In the genomic region with DNA sequence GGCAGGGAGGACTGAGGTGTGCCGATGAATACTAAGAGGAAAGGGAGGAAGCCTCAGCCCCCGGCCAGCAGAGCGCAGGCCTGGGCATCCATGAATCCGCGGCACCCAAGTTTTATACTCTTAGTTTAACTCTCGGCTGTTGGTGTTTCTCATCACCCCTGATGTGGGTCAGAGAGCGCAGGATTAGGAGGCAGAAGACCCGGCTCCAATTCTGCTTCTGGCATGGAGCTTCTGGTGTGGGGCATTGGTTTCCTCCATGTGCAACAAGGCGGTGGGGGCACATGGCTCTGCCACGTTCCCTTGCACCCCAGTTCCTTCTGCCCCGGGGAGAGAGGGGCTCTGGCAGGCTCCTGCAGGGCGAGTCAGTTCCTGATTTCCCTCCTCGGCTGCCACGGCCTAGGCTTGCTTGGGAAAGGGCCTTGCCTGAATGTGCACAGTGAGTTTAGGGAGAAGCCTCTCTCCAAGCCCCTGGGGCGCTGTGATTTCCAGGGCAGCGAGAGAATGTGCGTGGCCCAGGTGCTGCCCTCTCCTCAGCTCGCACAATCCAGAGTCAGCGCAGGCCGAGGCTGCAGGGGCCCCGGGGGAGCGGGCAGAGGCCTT, we compare ENCODE assay signal across 13 cellular contexts. TPM values are rescaled to one million over a fixed set of nuclear protein-coding genes. Genes with fewer than 3 reads are reported as not detected.
DNase-seq lines count a peak whose midpoint lies in the region; ATAC-seq, FAIRE-seq and TF ChIP-seq lines count a peak whose summit lies in the region.
"Had no signal": no experiment of that assay in that cellular context is flagged by ENCODE, and none has a peak within 500 bp of the region (broad histone marks: within the 10 kb centered on the region; RNA-seq: fewer than 3 reads in every experiment).

No MANE protein-coding gene starts in this region.

- TF ChIP-seq EP300 in H1 (IDR thresholded peaks at IDR 0.05; ENCODE audit: borderline replicate concordance in 1 of 2, low read depth in 2 of 2, low read length in 2 of 2): no peak

- no peak overlapping the region for H2AK5ac ChIP-seq in H1 (ENCODE audit: low read depth, low read length)

- no peak for TF ChIP-seq CTCF in H1 (IDR thresholded peaks at IDR 0.05; ENCODE audit: control extremely low read depth in 1 of 3, insufficient read depth in 1 of 3, low read depth in 1 of 3, low read length in 3 of 3)

- H4K8ac ChIP-seq in H1 (ENCODE audit: extremely low read depth, insufficient read depth, low read length): no peak overlapping the region

- POLR2A ChIA-PET in H1 (lab: Charles Lee; ENCODE audit: partially characterized antibody): interaction anchor here (1.7 kb wide), 1 partner anchor 16 kb away, joined by 8 read pairs; no protein-coding TSS in a partner anchor

- no peak overlapping the region for H4K91ac ChIP-seq in H1 (replicated peaks; ENCODE audit: insufficient read length, low read length)

- no peak overlapping the region for H3K4ac ChIP-seq in H1 (replicated peaks; ENCODE audit: insufficient read length, low read depth, low read length)

- no peak for ATAC-seq in T-helper 17 cell
- no peak for ATAC-seq in GM21786 (IDR thresholded peaks at IDR 0.05; ENCODE audit: unreplicated experiment)

- H4K5ac ChIP-seq in H1 (ENCODE audit: insufficient read length, low read depth, low read length): no peak overlapping the region

- H3K27ac ChIP-seq in H1 (ENCODE audit: low read depth, low read length) (no peak overlapping the region), GM23248 (no peak overlapping the region)
- H3K27ac ChIP-seq: neutrophil had no signal

- DNase-seq in T-helper 1 cell: no peak
- no peak for DNase-seq in T-helper 17 cell
- DNase-seq in H1 (ENCODE audit: low read depth in 1 of 2, low spot score in 2 of 2): peak in 1 of 2 experiments; percentile 47
- peak; percentile 22 for DNase-seq in stimulated activated CD8-positive, alpha-beta memory T cell treated with anti-CD3 and anti-CD28 coated beads, Interleukin-4, amount 100 ng/mL, for 48 hours
- no peak for DNase-seq in GM23248
- DNase-seq in NCI-H82 treated with DMSO at 0.1 percent for 48 hours (lab: John Stamatoyannopoulos, UW; ENCODE audit: unreplicated experiment): no peak
- DNase-seq: amygdala; stimulated activated CD4-positive, alpha-beta T cell treated with anti-CD3 and anti-CD28 coated beads, Interleukin-4, amount 100 ng/mL, for 24 hours had no signal

- H3K9me3 ChIP-seq in T-helper 17 cell (ENCODE audit: control insufficient read depth, low read length, poor library complexity, severe bottlenecking): no peaks in the 10 kb centered on the region
- H3K9me3 ChIP-seq in H1 (ENCODE audit: insufficient read depth in 2 of 2, low read depth in 1 of 2, low read length in 1 of 2): no peaks in the 10 kb centered on the region
- H3K9me3 ChIP-seq in GM23248 (ENCODE audit: low read depth): no peaks in the 10 kb centered on the region
- H3K9me3 ChIP-seq: neutrophil, tibial nerve had no signal

- no peak overlapping the region for H3K23ac ChIP-seq in H1 (ENCODE audit: insufficient read length)

- no peak overlapping the region for H3K14ac ChIP-seq in H1 (ENCODE audit: insufficient read length)

- WGBS in H1 (ENCODE audit: extremely low coverage in 1 of 2, insufficient coverage in 1 of 2, insufficient read length in 1 of 2, insufficient replicate concordance in 2 of 2, low coverage in 1 of 2, low lambda C conversion rate in 2 of 2, missing lambda C conversion rate in 1 of 2), 2 experiments: 92% methylated on average over 21 of the region's 22 CpGs; no CpG with 5 or more reads in 1 of the 2 experiments
- 93 to 98% methylated on average over 22 of the region's 22 CpGs for WGBS in GM23248 (ENCODE audit: low coverage in 1 of 2, low lambda C conversion rate in 2 of 2, missing lambda C conversion rate in 2 of 2), 2 experiments

- H3K27me3 Mint-ChIP-seq in T-helper 1 cell treated with Interleukin-12 subunit alpha and Interleukin-12 subunit beta and Interleukin-4 antibody, amounts not matched to agents 30 μg/mL and 1 μg/mL, for 36 hours (ENCODE audit: low read depth): no peaks in the 10 kb centered on the region
- H3K27me3 Mint-ChIP-seq in T-helper 17 cell: no peaks in the 10 kb centered on the region

- H3K23me2 ChIP-seq in H1 (ENCODE audit: low read depth, low read length): no peaks in the 10 kb centered on the region

- H3K9me3 Mint-ChIP-seq in T-helper 1 cell treated with Interleukin-12 subunit alpha and Interleukin-12 subunit beta and Interleukin-4 antibody, amounts not matched to agents 30 μg/mL and 1 μg/mL, for 36 hours: no peaks in the 10 kb centered on the region

- H3K4me3 ChIP-seq in H1 (ENCODE audit: extremely low read depth in 1 of 4, insufficient read depth in 2 of 4, low read depth in 3 of 4, low read length in 4 of 4): no peak overlapping the region
- no peak overlapping the region for H3K4me3 ChIP-seq in GM23248

- 0 out of 2 replicates have a peak overlapping the region, but pooled peaks have one; percentile 12 for H2BK5ac ChIP-seq in H1 (ENCODE audit: low read depth, low read length)

- peak overlapping the region; percentile 29; the same call in 1 of the 2 replicates for H2BK12ac ChIP-seq in H1 (ENCODE audit: low read depth, low read length)

- TF ChIP-seq POLR2A in H1 (IDR thresholded peaks at IDR 0.05; ENCODE audit: control extremely low read depth in 1 of 2, low read depth in 2 of 2, low read length in 2 of 2): no peak

- H2AFZ ChIP-seq in H1 (ENCODE audit: low read length) (no peak overlapping the region), GM23248 (no peak overlapping the region)

- no peak overlapping the region for H3K18ac ChIP-seq in H1 (ENCODE audit: extremely low read depth, low read length)

- H4K20me1 ChIP-seq in H1 (replicated peaks in 1 of 2; ENCODE audit: control insufficient read depth in 1 of 2, insufficient read depth in 2 of 2, low read length in 2 of 2): no peaks in the 10 kb centered on the region
- no peaks in the 10 kb centered on the region for H4K20me1 ChIP-seq in GM23248 (ENCODE audit: insufficient read depth)

- H2BK15ac ChIP-seq in H1 (ENCODE audit: low read length): no peak overlapping the region

- peak overlapping the region; percentile 94 for H3K27ac Mint-ChIP-seq in T-helper 1 cell treated with Interleukin-12 subunit alpha and Interleukin-12 subunit beta and Interleukin-4 antibody, amounts not matched to agents 30 μg/mL and 1 μg/mL, for 36 hours
- peak overlapping the region; percentile 91 for H3K27ac Mint-ChIP-seq in T-helper 17 cell
- H3K27ac Mint-ChIP-seq: WTC11 had no signal

- H3K79me1 ChIP-seq in H1 (ENCODE audit: low read depth, low read length): no peaks in the 10 kb centered on the region

- peaks cover 4% of the 10 kb centered on the region for H3K36me3 Mint-ChIP-seq in T-helper 1 cell treated with Interleukin-12 subunit alpha and Interleukin-12 subunit beta and Interleukin-4 antibody, amounts not matched to agents 30 μg/mL and 1 μg/mL, for 36 hours (ENCODE audit: low read depth)
- peaks cover 2% of the 10 kb centered on the region for H3K36me3 Mint-ChIP-seq in T-helper 17 cell (ENCODE audit: low read depth)

- no peak for FAIRE-seq in H1 (lab: Jason Lieb, UNC)

- no peak overlapping the region for H3K9ac ChIP-seq in H1 (replicated peaks in 1 of 4; ENCODE audit: extremely low read depth in 1 of 4, low read depth in 3 of 4, low read length in 3 of 4)
- no peak overlapping the region for H3K9ac ChIP-seq in GM23248

- H3K27me3 ChIP-seq in H1 (replicated peaks in 1 of 4; ENCODE audit: control insufficient read depth in 3 of 4, extremely low read depth in 1 of 4, insufficient read depth in 3 of 4, low read length in 3 of 4) (peaks cover 0 to 8% (median 0%) of the 10 kb centered on the region in 4 experiments; a peak in 5 of 7 replicates), GM23248 (replicated peaks; ENCODE audit: insufficient read depth) (no peaks in the 10 kb centered on the region)
- H3K27me3 ChIP-seq: tibial nerve had no signal

- no peaks in the 10 kb centered on the region for H3K9me2 ChIP-seq in GM23248 (ENCODE audit: insufficient read depth)

- no peak overlapping the region for H2BK120ac ChIP-seq in H1 (replicated peaks; ENCODE audit: low read depth, low read length)

- in situ Hi-C loops in GM23248 (cut with MboI): no loop called here

- H3K4me1 Mint-ChIP-seq in T-helper 1 cell treated with Interleukin-12 subunit alpha and Interleukin-12 subunit beta and Interleukin-4 antibody, amounts not matched to agents 30 μg/mL and 1 μg/mL, for 36 hours (ENCODE audit: low read depth): peaks cover 36% of the 10 kb centered on the region
- H3K4me1 Mint-ChIP-seq in T-helper 17 cell: peaks cover 30% of the 10 kb centered on the region

- peak overlapping the region in 1 of 2 experiments; percentile 37; a peak in 1 of 4 replicates for H3K4me2 ChIP-seq in H1 (ENCODE audit: insufficient read depth in 1 of 2, low read depth in 2 of 2, low read length in 2 of 2)
- no peak overlapping the region for H3K4me2 ChIP-seq in GM23248 (ENCODE audit: unreplicated experiment)

- no peaks in the 10 kb centered on the region for H3F3A ChIP-seq in GM23248 (ENCODE audit: insufficient read depth)

- CTCF ChIA-PET in H1 (lab: Charles Lee; ENCODE audit: partially characterized antibody): interaction anchor here (0.7 to 8.6 kb wide), 9 partner anchors 9 to 196 kb away, joined by 3 to 108 read pairs (median 13); partner anchors contain the start of gene DNMT3A

- peak overlapping the region; percentile 45 for H3K4me3 Mint-ChIP-seq in T-helper 1 cell treated with Interleukin-12 subunit alpha and Interleukin-12 subunit beta and Interleukin-4 antibody, amounts not matched to agents 30 μg/mL and 1 μg/mL, for 36 hours
- no peak overlapping the region for H3K4me3 Mint-ChIP-seq in T-helper 17 cell

- H3K4me1 ChIP-seq in H1 (replicated peaks in 1 of 4; ENCODE audit: control insufficient read depth in 3 of 4, insufficient read depth in 4 of 4, low read length in 3 of 4): peaks cover 0 to 14% (median 10%) of the 10 kb centered on the region in 4 experiments; a peak in 5 of 7 replicates
- H3K4me1 ChIP-seq in GM23248 (ENCODE audit: insufficient read depth): peaks cover 3% of the 10 kb centered on the region; the same call in 1 of the 2 replicates

- no peak for TF ChIP-seq RAD21 in H1 (IDR thresholded peaks at IDR 0.05 in 1 of 2, conservative IDR thresholded peaks at IDR 0.05 in 1 of 2; ENCODE audit: low read depth in 2 of 2, low read length in 2 of 2)

- H3K79me2 ChIP-seq in H1 (ENCODE audit: control insufficient read depth in 1 of 2, insufficient read depth in 2 of 2, low read length in 2 of 2): no peaks in the 10 kb centered on the region
- H3K79me2 ChIP-seq in GM23248 (ENCODE audit: insufficient read depth): no peaks in the 10 kb centered on the region

- H3K36me3 ChIP-seq in H1 (ENCODE audit: control insufficient read depth in 2 of 4, insufficient read depth in 4 of 4, low read length in 3 of 4) (no peaks in the 10 kb centered on the region), GM23248 (ENCODE audit: low read depth) (no peaks in the 10 kb centered on the region)
- H3K36me3 ChIP-seq: neutrophil, tibial nerve had no signal

- H3K56ac ChIP-seq in H1 (replicated peaks; ENCODE audit: insufficient read length, low read depth, low read length): no peak overlapping the region

- H2BK20ac ChIP-seq in H1 (ENCODE audit: low read length): no peak overlapping the region; the same call in 1 of the 2 replicates

RNA-seq across cellular contexts. Expression of gene DNMT3A, which starts 36.2 kb away (rescaled TPM):
- total RNA-seq in T-helper 17 cell: 10 to 100 TPM; 62.8 to 67.6 TPM
- total RNA-seq in H1 (2021; fragmentation: NEBNext Ultra II Directional; extraction: Animal tissue kit (Norgen Biotek cat#: 25700)): 162 and 178 TPM in 2 replicates
- polyA plus RNA-seq in H1 (2011; rRNA removed) (33.6 and 50.8 TPM in 2 replicates), GM23248 (2016; fragmentation: Nextera tagmentation; extraction: Ambion mirVana) (2.5 TPM in 2 replicates)
- polyA plus RNA-seq in H1 (2011; cell fraction: cytosol; rRNA removed): 36.6 TPM
- 120 TPM for polyA plus RNA-seq in H1 (2011; cell fraction: nucleus; rRNA removed)
- polyA plus RNA-seq in H1 (2012, experiment 1 of 2): 95.4 to 118 TPM (median 100 TPM) in 4 replicates
- 19.1 TPM for polyA plus RNA-seq in H1 (2012, experiment 2 of 2)
- polyA plus RNA-seq in H1 (2013, experiment 1 of 2): 58.9 TPM
- polyA plus RNA-seq in H1 (2013, experiment 2 of 2): 54.4 TPM
- polyA minus RNA-seq in H1 (2011; rRNA and poly(A)+ RNA removed): 80.2 and 102 TPM in 2 replicates
- 99.8 TPM for polyA minus RNA-seq in H1 (2011; cell fraction: cytosol; rRNA and poly(A)+ RNA removed)
- polyA minus RNA-seq in H1 (2011; cell fraction: nucleus; rRNA and poly(A)+ RNA removed): 85.2 TPM
- 7.1 and 18.4 TPM in 2 replicates for total RNA-seq in GM23248 (2014; rRNA removed; shearing (Covaris generic))
